Comparison of ENCODE assay signal across 24 cellular contexts in the genomic region with DNA sequence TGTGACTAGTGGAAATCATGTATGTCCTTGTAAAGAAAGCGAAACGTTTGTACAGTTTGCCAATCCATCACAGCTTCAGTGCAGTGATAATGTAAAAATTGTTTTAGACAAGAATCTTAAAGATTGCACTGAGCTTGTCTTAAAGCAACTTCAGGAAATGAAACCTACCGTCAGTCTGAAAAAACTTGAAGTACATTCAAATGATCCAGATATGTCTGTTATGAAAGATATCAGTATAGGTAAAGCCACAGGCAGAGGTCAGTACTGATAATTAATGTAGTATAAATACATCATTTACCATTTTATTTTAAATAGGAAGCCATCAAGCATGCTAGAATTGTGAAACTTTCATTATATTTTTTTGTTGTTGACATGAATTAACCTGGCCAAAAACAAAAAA.
"Had no signal": no experiment of that assay in that cellular context is flagged by ENCODE, and none has a peak within 500 bp of the region (broad histone marks: within the 10 kb centered on the region; RNA-seq: fewer than 3 reads in every experiment).

No MANE protein-coding gene starts in this region.

- DNase-seq: activated CD4-positive, alpha-beta memory T cell treated with anti-CD3 and anti-CD28 coated beads for 36 hours; activated CD4-positive, alpha-beta T cell treated with anti-CD3 and anti-CD28 coated beads, Interleukin-2, amount 10 ng/mL, durations not matched to agents 7 days and 5 days; activated CD4-positive, CD25-positive, alpha-beta regulatory T cell treated with anti-CD3 and anti-CD28 coated beads, Interleukin-2, amount 50 U/mL, for 72 hours; activated CD8-positive, alpha-beta memory T cell treated with anti-CD3 and anti-CD28 coated beads for 24 hours; activated T-cell treated with anti-CD3 and anti-CD28 coated beads, Interleukin-2, amount 50 U/mL, for 48 hours; aorta; caudate nucleus; MV-4-11; NCI-H1092 treated with DMSO at 0.1 percent for 48 hours; NCI-H1436; NCI-H1694 treated with DMSO at 0.1 percent for 48 hours; NCI-H2029 treated with DMSO at 0.1 percent for 48 hours; NCI-H345; NCI-H510A; NCI-H69; NK-92 treated with Interleukin-12 subunit alpha and Interleukin-12 subunit beta, amount 100 ng/mL, for 24 hours; Peyer's patch; Right ventricle myocardium superior; SJCRH30; SK-N-SH; T-helper 1 cell had no signal

- ATAC-seq: WTC11 had no signal

- H3K27ac Mint-ChIP-seq: activated CD4-positive, alpha-beta memory T cell treated with anti-CD3 and anti-CD28 coated beads for 36 hours; activated CD4-positive, alpha-beta T cell treated with anti-CD3 and anti-CD28 coated beads, Interleukin-2, amount 10 ng/mL, durations not matched to agents 7 days and 5 days; activated T-helper 2 cell treated with anti-CD3 and anti-CD28 coated beads, Interferon-gamma antibody, Interleukin-2, Interleukin-4, amounts not matched to agents 10 μg/mL and 5 μg/mL and 100 μg/mL, durations not matched to agents 14 hours and 24 hours and 36 hours; WTC11 had no signal

- H3K4me3 Mint-ChIP-seq: activated CD4-positive, alpha-beta memory T cell treated with anti-CD3 and anti-CD28 coated beads for 36 hours; activated CD4-positive, alpha-beta T cell treated with anti-CD3 and anti-CD28 coated beads, Interleukin-2, amount 10 ng/mL, durations not matched to agents 7 days and 5 days; activated naive CD4-positive, alpha-beta T cell treated with anti-CD3 and anti-CD28 coated beads, Interleukin-2, amount 50 U/mL, for 24 hours; WTC11 had no signal

- H3K27me3 Mint-ChIP-seq: activated CD4-positive, alpha-beta memory T cell treated with anti-CD3 and anti-CD28 coated beads for 36 hours; activated CD4-positive, alpha-beta T cell treated with anti-CD3 and anti-CD28 coated beads, Interleukin-2, amount 10 ng/mL, durations not matched to agents 7 days and 5 days; activated naive CD4-positive, alpha-beta T cell treated with anti-CD3 and anti-CD28 coated beads, Interleukin-2, amount 50 U/mL, for 24 hours had no signal
